ENCODE assay signal across 2 cellular contexts in genomic region chrX:131058136-131058868, GRCh38.
TF ChIP-seq lines count a peak whose summit lies in the region.

ARHGAP36 (plus strand) TSS chrX:131058346; CDS start chrX:131081666, 23,320 bp downstream.

TF ChIP-seq in HEK293T, 16 proteins besides CTCF, POLR2A, EP300 and RAD21:
- TF ChIP-seq CTBP1 (IDR thresholded peaks at IDR 0.05; ENCODE audit: borderline replicate concordance) (no peak), L3MBTL2 (conservative IDR thresholded peaks at IDR 0.05) (peak; percentile 60), FOXK2 (IDR thresholded peaks at IDR 0.05) (no peak), NFRKB (IDR thresholded peaks at IDR 0.05) (no peak), PKNOX1 (IDR thresholded peaks at IDR 0.05) (peak; percentile 55)

TF ChIP-seq in H1, 55 proteins besides CTCF, POLR2A, EP300 and RAD21:
- TF ChIP-seq NRF1 (IDR thresholded peaks at IDR 0.05; ENCODE audit: low read depth, low read length) (no peak), SP2 (IDR thresholded peaks at IDR 0.05; ENCODE audit: low read length) (no peak), ATF2 (IDR thresholded peaks at IDR 0.05; ENCODE audit: low read length) (no peak), GTF2F1 (IDR thresholded peaks at IDR 0.05; ENCODE audit: borderline replicate concordance, low read depth, low read length) (no peak), KDM4A (IDR thresholded peaks at IDR 0.05; ENCODE audit: low read depth, low read length, severe bottlenecking) (peak; percentile 23), MAX (IDR thresholded peaks at IDR 0.05) (0 out of 2 replicates have a peak, but pooled peaks have one; percentile 7), RFX5 (IDR thresholded peaks at IDR 0.05; ENCODE audit: borderline replicate concordance, low read depth, low read length) (no peak), KDM5A (IDR thresholded peaks at IDR 0.05; ENCODE audit: low read length) (no peak), E2F6 (IDR thresholded peaks at IDR 0.05) (peak; percentile 16; the same call in 1 of the 2 replicates), SIRT6 (IDR thresholded peaks at IDR 0.05; ENCODE audit: low read length) (no peak), KDM1A (IDR thresholded peaks at IDR 0.05; ENCODE audit: borderline replicate concordance, low read length) (no peak), ZNF274 (IDR thresholded peaks at IDR 0.05; ENCODE audit: borderline replicate concordance, extremely low read depth, low read length) (no peak), SIX5 (IDR thresholded peaks at IDR 0.05; ENCODE audit: low read depth, low read length) (no peak), SUZ12 (IDR thresholded peaks at IDR 0.05; ENCODE audit: low read length) (peak; percentile 45), EGR1 (IDR thresholded peaks at IDR 0.05; ENCODE audit: borderline replicate concordance, low read depth, low read length) (peak; percentile 49; the same call in 1 of the 2 replicates), USF2 (IDR thresholded peaks at IDR 0.05; ENCODE audit: low read length) (no peak), CHD7 (IDR thresholded peaks at IDR 0.05; ENCODE audit: insufficient replicate concordance, low read length) (no peak), SRF (IDR thresholded peaks at IDR 0.05; ENCODE audit: low read depth, low read length) (no peak), BCL11A (IDR thresholded peaks at IDR 0.05; ENCODE audit: low read depth in 2 of 2, low read length in 2 of 2) (no peak), MAFK (IDR thresholded peaks at IDR 0.05; ENCODE audit: low read depth, low read length) (no peak), POU5F1 (IDR thresholded peaks at IDR 0.05; ENCODE audit: low read depth, low read length) (no peak), EZH2 (IDR thresholded peaks at IDR 0.05; ENCODE audit: low read depth, low read length, severe bottlenecking) (peak; percentile 40), TAF7 (optimal IDR thresholded peaks at IDR 0.05; ENCODE audit: borderline replicate concordance, low read depth, low read length) (no peak), JUND (IDR thresholded peaks at IDR 0.05; ENCODE audit: low read length) (no peak), HDAC6 (IDR thresholded peaks at IDR 0.05; ENCODE audit: low read depth, low read length) (no peak), TEAD4 (IDR thresholded peaks at IDR 0.05; ENCODE audit: low read depth, low read length) (no peak)
